ENCODE assay signal across 20 cellular contexts in genomic region chr15:83398591-83398990, GRCh38. TPM values are rescaled to one million over a fixed set of nuclear protein-coding genes. Genes with fewer than 3 reads are reported as not detected.
DNase-seq lines count a peak whose midpoint lies in the region; ATAC-seq and TF ChIP-seq lines count a peak whose summit lies in the region.
"Had no signal": no experiment of that assay in that cellular context is flagged by ENCODE, and none has a peak within 500 bp of the region (broad histone marks: within the 10 kb centered on the region; RNA-seq: fewer than 3 reads in every experiment).

No MANE protein-coding gene starts in this region.

- H3K79me2 ChIP-seq in OCI-LY7 (ENCODE audit: insufficient read depth, low read depth, low read length): no peaks in the 10 kb centered on the region

- H3K4me2 ChIP-seq in OCI-LY7 (ENCODE audit: low read length): no peak overlapping the region

- POLR2A ChIA-PET in OCI-LY7 (lab: Charles Lee): no interaction called here

- TF ChIP-seq CTCF in choroid plexus epithelial cell (conservative IDR thresholded peaks at IDR 0.05; ENCODE audit: low read depth, low read length) (no peak), OCI-LY7 (conservative IDR thresholded peaks at IDR 0.05; ENCODE audit: low read length) (no peak)

- H3K27ac ChIP-seq in OCI-LY7 (ENCODE audit: low read depth, low read length, poor library complexity, severe bottlenecking): no peak overlapping the region
- H3K27ac ChIP-seq: right lobe of liver had no signal

- H4K20me1 ChIP-seq in OCI-LY7 (ENCODE audit: insufficient read depth, low read length): no peaks in the 10 kb centered on the region

- H3K4me1 ChIP-seq in OCI-LY7 (ENCODE audit: insufficient read depth, low read length, poor library complexity, severe bottlenecking): no peaks in the 10 kb centered on the region
- H3K4me1 ChIP-seq: right lobe of liver had no signal

- no peak for ATAC-seq in GM21390 (IDR thresholded peaks at IDR 0.05; ENCODE audit: unreplicated experiment)
- ATAC-seq: activated CD4-positive, alpha-beta T cell treated with anti-CD3 and anti-CD28 coated beads for 36 hours; activated T-cell treated with anti-CD3 and anti-CD28 coated beads, Interleukin-2, amount 50 U/mL, for 4 hours; GM12878; left lobe of liver; natural killer cell treated with Interleukin-12 subunit alpha and Interleukin-12 subunit beta and Interleukin-15 and Interleukin-18, amount 100 ng/mL, for 72 hours; right lobe of liver had no signal

- no peak overlapping the region for H2AFZ ChIP-seq in OCI-LY7 (ENCODE audit: low read length)

- no peaks in the 10 kb centered on the region for H3K9me2 ChIP-seq in OCI-LY7 (ENCODE audit: insufficient read depth, low read length)

- CTCF ChIA-PET in OCI-LY7 (lab: Charles Lee; ENCODE audit: unreplicated experiment): no interaction called here

- intact Hi-C loops in OCI-LY7 (cut with micrococcal nuclease; ENCODE audit: unreplicated experiment): no loop called here

- H3K9me3 ChIP-seq in MG63 (no peaks in the 10 kb centered on the region), OCI-LY7 (ENCODE audit: low read length) (no peaks in the 10 kb centered on the region)
- H3K9me3 ChIP-seq: right lobe of liver had no signal

- no TSS peak for BruUV-seq in OCI-LY7 (replicated peaks; lab: Mats Ljungman, UMichigan)

- no peaks in the 10 kb centered on the region for H3K27me3 ChIP-seq in MG63
- H3K27me3 ChIP-seq: right lobe of liver had no signal

- DNase-seq in Daoy (ENCODE audit: low read depth): peak; percentile 38
- DNase-seq in MG63: peak; percentile 60
- peak; percentile 11 for DNase-seq in choroid plexus epithelial cell (ENCODE audit: low read depth)
- DNase-seq in skeletal muscle cell (ENCODE audit: low read depth): peak; percentile 22
- DNase-seq in OCI-LY7 (ENCODE audit: low spot score): no peak
- DNase-seq in GDM1 (lab: John Stamatoyannopoulos, UW): no peak
- DNase-seq in DMS153 treated with DMSO at 0.1 percent for 48 hours (lab: John Stamatoyannopoulos, UW; ENCODE audit: unreplicated experiment): no peak
- DNase-seq: activated CD4-positive, alpha-beta T cell treated with anti-CD3 and anti-CD28 coated beads for 36 hours; activated T-cell treated with anti-CD3 and anti-CD28 coated beads, Interleukin-2, amount 50 U/mL, for 4 hours; aorta; Calu3; effector CD4-positive, alpha-beta T cell; head of caudate nucleus; NCI-H2081; right lobe of liver; SW 1271 had no signal

- H3K4me3 ChIP-seq in MG63 (no peak overlapping the region), choroid plexus epithelial cell (ENCODE audit: low read depth, low read length) (no peak overlapping the region), skeletal muscle cell (ENCODE audit: low read depth, low read length) (no peak overlapping the region), OCI-LY7 (ENCODE audit: low read depth, low read length, poor library complexity, severe bottlenecking) (no peak overlapping the region)
- H3K4me3 ChIP-seq: GM12878, right lobe of liver had no signal

- H3K36me3 ChIP-seq in MG63: no peaks in the 10 kb centered on the region
- no peaks in the 10 kb centered on the region for H3K36me3 ChIP-seq in OCI-LY7 (ENCODE audit: insufficient read depth, low read length)
- H3K36me3 ChIP-seq: right lobe of liver had no signal

RNA-seq across cellular contexts. Expression of gene SH3GL3, which starts 48.5 kb away (rescaled TPM):
- total RNA-seq in Daoy (2014; rRNA removed; shearing (Covaris generic)): 0.21 and 1.4 TPM in 2 replicates
- total RNA-seq in MG63 (2014; rRNA removed; shearing (Covaris generic); ENCODE audit: low replicate concordance): 0.15 and 2.4 TPM in 2 replicates
- not detected in 2 replicates for total RNA-seq in OCI-LY7 (2014; rRNA removed; shearing (Covaris generic))
- total RNA-seq in OCI-LY7 (2022): not detected in 2 replicates
- total RNA-seq: activated CD4-positive, alpha-beta T cell treated with anti-CD3 and anti-CD28 coated beads for 36 hours; activated T-cell treated with anti-CD3 and anti-CD28 coated beads, Interleukin-2, amount 50 U/mL, for 4 hours; GM12878; left lobe of liver; natural killer cell treated with Interleukin-12 subunit alpha and Interleukin-12 subunit beta and Interleukin-15 and Interleukin-18, amount 100 ng/mL, for 72 hours; right lobe of liver had no signal

Comparison
In these comparisons a context has a peak if more than half of its experiments do, and no peak if none do; other contexts are left out.
1. DNase-seq: peak in Daoy (single experiment), MG63 (single experiment), choroid plexus epithelial cell (single experiment) and skeletal muscle cell (single experiment); none in OCI-LY7 (single experiment), GDM1 (single experiment) and DMS153 treated with DMSO at 0.1 percent for 48 hours (single experiment).